In the genomic region with DNA sequence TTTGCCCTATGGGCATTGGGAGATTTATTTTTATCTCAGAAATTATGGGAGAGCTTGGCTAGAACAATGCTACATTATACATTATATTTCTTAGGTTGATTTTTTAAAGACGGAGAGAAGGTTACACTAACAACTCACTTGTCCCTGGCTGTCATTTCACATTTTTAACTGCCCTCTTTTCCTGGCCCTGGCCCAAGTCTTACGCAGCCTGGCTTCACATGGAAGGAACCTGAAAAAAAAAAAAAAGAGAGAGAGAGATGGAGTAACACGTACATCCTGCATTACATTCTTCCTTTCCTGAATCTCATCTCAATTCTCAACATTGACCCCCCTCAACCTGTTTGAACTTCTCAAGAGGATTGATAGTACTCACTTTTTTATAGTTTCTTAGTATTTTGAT, we compare ENCODE assay signal across 1 cellular context.
TF ChIP-seq lines count a peak whose summit lies in the region.

No MANE protein-coding gene starts in this region.

TF ChIP-seq in K562, 482 proteins besides CTCF, POLR2A, EP300 and RAD21:
- TF ChIP-seq NFIC (IDR thresholded peaks at IDR 0.05): peak; percentile 62; the same call in 1 of the 2 replicates
- TF ChIP-seq ZNF384 (IDR thresholded peaks at IDR 0.05; ENCODE audit: low read depth, low read length): peak; percentile 89
